2 cellular contexts compared by ENCODE assay signal in genomic region chr4:23921447-23921845, GRCh38.
TF ChIP-seq lines count a peak whose summit lies in the region.

No MANE protein-coding gene starts in this region.

TF ChIP-seq in H1, 55 proteins besides CTCF, POLR2A, EP300 and RAD21:
- no peak for TF ChIP-seq CBX5 (IDR thresholded peaks at IDR 0.05; ENCODE audit: low read depth, low read length)
- TF ChIP-seq NANOG (IDR thresholded peaks at IDR 0.05; ENCODE audit: insufficient read depth, low read depth, low read length, poor library complexity, severe bottlenecking) = no peak
- TF ChIP-seq SP4 (IDR thresholded peaks at IDR 0.05; ENCODE audit: low read length) = no peak
- TF ChIP-seq TAF1 (IDR thresholded peaks at IDR 0.05; ENCODE audit: low read depth, low read length) = no peak
- no peak for TF ChIP-seq TAF7 (optimal IDR thresholded peaks at IDR 0.05; ENCODE audit: borderline replicate concordance, low read depth, low read length)
- TF ChIP-seq CEBPB (IDR thresholded peaks at IDR 0.05; ENCODE audit: low read depth, low read length) = no peak
- TF ChIP-seq RFX5 (IDR thresholded peaks at IDR 0.05; ENCODE audit: borderline replicate concordance, low read depth, low read length) = no peak
- TF ChIP-seq SIX5 (IDR thresholded peaks at IDR 0.05; ENCODE audit: low read depth, low read length) = no peak
- no peak for TF ChIP-seq RNF2 (IDR thresholded peaks at IDR 0.05; ENCODE audit: borderline replicate concordance, low read depth, low read length, missing control alignments, poor library complexity, severe bottlenecking)
- no peak for TF ChIP-seq SRF (IDR thresholded peaks at IDR 0.05; ENCODE audit: low read depth, low read length)
- no peak for TF ChIP-seq SP2 (IDR thresholded peaks at IDR 0.05; ENCODE audit: low read length)
- no peak for TF ChIP-seq TBP (IDR thresholded peaks at IDR 0.05; ENCODE audit: low read depth, low read length)
- no peak for TF ChIP-seq ZNF274 (IDR thresholded peaks at IDR 0.05; ENCODE audit: borderline replicate concordance, extremely low read depth, low read length)
- no peak for TF ChIP-seq JUN (IDR thresholded peaks at IDR 0.05; ENCODE audit: low read depth, low read length)
- TF ChIP-seq CHD2 (IDR thresholded peaks at IDR 0.05; ENCODE audit: low read length) = no peak
- TF ChIP-seq KDM1A (IDR thresholded peaks at IDR 0.05; ENCODE audit: borderline replicate concordance, low read length) = no peak
TF ChIP-seq in H1: peak in this region for 0.

TF ChIP-seq in HepG2, 621 proteins besides CTCF, POLR2A, EP300 and RAD21:
- TF ChIP-seq ZNF550 (CRISPR knock-in tag; IDR thresholded peaks at IDR 0.05; ENCODE audit: borderline replicate concordance) (no peak), ZNF652 (CRISPR knock-in tag; IDR thresholded peaks at IDR 0.05; ENCODE audit: borderline replicate concordance, low read depth) (peak; percentile 72), KDM3A (CRISPR knock-in tag; IDR thresholded peaks at IDR 0.05; ENCODE audit: low read depth) (no peak), LRRFIP1 (CRISPR knock-in tag; conservative IDR thresholded peaks at IDR 0.05) (no peak)
